In genomic region chr10:7085913-7086589, GRCh38 we compare ENCODE assay signal across 10 cellular contexts.
DNase-seq lines count a peak whose midpoint lies in the region; ATAC-seq and TF ChIP-seq lines count a peak whose summit lies in the region.
"Had no signal": no experiment of that assay in that cellular context is flagged by ENCODE, and none has a peak within 500 bp of the region (broad histone marks: within the 10 kb centered on the region; RNA-seq: fewer than 3 reads in every experiment).

No MANE protein-coding gene starts in this region.

- peak overlapping the region; percentile 33; the same call in 1 of the 2 replicates for H2AFZ ChIP-seq in GM23338

- in situ Hi-C loops in gastrocnemius medialis (cut with MboI; ENCODE audit: low sequenced_read_pairs in 4 of 4): no loop called here

- H3K9me3 ChIP-seq in right cardiac atrium (ENCODE audit: control insufficient read depth, low read length): no peaks in the 10 kb centered on the region
- H3K9me3 ChIP-seq in gastrocnemius medialis: no peaks in the 10 kb centered on the region
- H3K9me3 ChIP-seq in mucosa of descending colon: no peaks in the 10 kb centered on the region

- peak; percentile 80 for DNase-seq in GM23338 (ENCODE audit: low spot score)
- DNase-seq in WTC11 (ENCODE audit: low spot score): peak; percentile 20
- DNase-seq in right cardiac atrium: no peak
- no peak for DNase-seq in gastrocnemius medialis
- no peak for DNase-seq in activated CD8-positive, alpha-beta memory T cell treated with anti-CD3 and anti-CD28 coated beads, Interleukin-2, amount 10 ng/mL, durations not matched to agents 7 days and 5 days
- no peak for DNase-seq in SK-N-DZ (ENCODE audit: low spot score)
- no peak for DNase-seq in effector memory CD8-positive, alpha-beta T cell
- no peak for DNase-seq in mucosa of descending colon
- DNase-seq: DMS53 had no signal

- H3K27me3 ChIP-seq in GM23338 (ENCODE audit: insufficient read depth) (no peaks in the 10 kb centered on the region), right cardiac atrium (ENCODE audit: control insufficient read depth, insufficient read depth) (no peaks in the 10 kb centered on the region), gastrocnemius medialis (no peaks in the 10 kb centered on the region)

- peak overlapping the region; percentile 66 for H3K27ac Mint-ChIP-seq in GM23338
- peak overlapping the region; percentile 42 for H3K27ac Mint-ChIP-seq in WTC11
- no peak overlapping the region for H3K27ac Mint-ChIP-seq in activated CD8-positive, alpha-beta memory T cell treated with anti-CD3 and anti-CD28 coated beads, Interleukin-2, amount 10 ng/mL, durations not matched to agents 7 days and 5 days
- no peak overlapping the region for H3K27ac Mint-ChIP-seq in effector memory CD8-positive, alpha-beta T cell

- intact Hi-C loops in right cardiac atrium (cut with DNase I) (no loop called here), gastrocnemius medialis (cut with DNase I; ENCODE audit: low total_unique reads) (no loop called here), mucosa of descending colon (cut with DNase I, micrococcal nuclease) (no loop called here)

- H3K4me1 Mint-ChIP-seq in GM23338 (peaks cover 40% of the 10 kb centered on the region), WTC11 (peaks cover 49% of the 10 kb centered on the region)
- peaks cover 6% of the 10 kb centered on the region for H3K4me1 Mint-ChIP-seq in activated CD8-positive, alpha-beta memory T cell treated with anti-CD3 and anti-CD28 coated beads, Interleukin-2, amount 10 ng/mL, durations not matched to agents 7 days and 5 days
- H3K4me1 Mint-ChIP-seq in effector memory CD8-positive, alpha-beta T cell (ENCODE audit: low read depth in 2 of 2): peaks cover 6 to 13% of the 10 kb centered on the region in 2 donors

- no peaks in the 10 kb centered on the region for H4K20me1 ChIP-seq in GM23338 (replicated peaks; ENCODE audit: insufficient read depth)

- no peaks in the 10 kb centered on the region for H3K79me2 ChIP-seq in GM23338 (replicated peaks; ENCODE audit: insufficient read depth)

- CTCF ChIA-PET in WTC11 (lab: Charles Lee): interaction anchor here (0.9 to 2.7 kb wide), 18 partner anchors 10 to 684 kb away, joined by 3 to 24 read pairs (median 3); partner anchors contain the start of gene SFMBT2
- CTCF ChIA-PET in activated CD8-positive, alpha-beta memory T cell treated with anti-CD3 and anti-CD28 coated beads, Interleukin-2, amount 10 ng/mL, durations not matched to agents 7 days and 5 days (lab: Charles Lee): interaction anchor here (1.2 to 2.3 kb wide), 4 partner anchors 13 to 324 kb away, joined by 3 to 9 read pairs (median 4); partner anchors contain the start of gene SFMBT2

- 69% methylated on average over 14 of the region's 14 CpGs for WGBS in right cardiac atrium

- TF ChIP-seq CTCF in GM23338 (conservative IDR thresholded peaks at IDR 0.05; ENCODE audit: low read depth in 2 of 2) (peak in 1 of 2 experiments; percentile 26; a peak in 2 of 4 replicates), WTC11 (IDR thresholded peaks at IDR 0.05) (no peak), gastrocnemius medialis (IDR thresholded peaks at IDR 0.05 in 4 of 5, conservative IDR thresholded peaks at IDR 0.05 in 1 of 5) (no peak), mucosa of descending colon (IDR thresholded peaks at IDR 0.05) (no peak)

- no peaks in the 10 kb centered on the region for H3K9me2 ChIP-seq in GM23338 (ENCODE audit: insufficient read depth)

- H3K4me1 ChIP-seq in GM23338 (ENCODE audit: insufficient read depth) (peaks cover 22% of the 10 kb centered on the region), right cardiac atrium (ENCODE audit: control insufficient read depth, insufficient read depth, low read length) (no peaks in the 10 kb centered on the region), gastrocnemius medialis (peaks cover 5 to 12% of the 10 kb centered on the region in 2 donors), mucosa of descending colon (ENCODE audit: low read depth) (no peaks in the 10 kb centered on the region)

- H3K4me3 Mint-ChIP-seq in GM23338 (no peak overlapping the region), WTC11 (no peak overlapping the region)
- no peak overlapping the region for H3K4me3 Mint-ChIP-seq in activated CD8-positive, alpha-beta memory T cell treated with anti-CD3 and anti-CD28 coated beads, Interleukin-2, amount 10 ng/mL, durations not matched to agents 7 days and 5 days
- no peak overlapping the region for H3K4me3 Mint-ChIP-seq in effector memory CD8-positive, alpha-beta T cell

- POLR2A ChIA-PET in WTC11 (lab: Charles Lee): interaction anchor here (0.5 kb wide), 1 partner anchor 305 kb away, joined by 4 read pairs; no protein-coding TSS in a partner anchor

- H3K9me3 Mint-ChIP-seq in GM23338 (no peaks in the 10 kb centered on the region), WTC11 (no peaks in the 10 kb centered on the region)
- no peaks in the 10 kb centered on the region for H3K9me3 Mint-ChIP-seq in activated CD8-positive, alpha-beta memory T cell treated with anti-CD3 and anti-CD28 coated beads, Interleukin-2, amount 10 ng/mL, durations not matched to agents 7 days and 5 days (ENCODE audit: low read depth)
- peaks cover 0 to 1% of the 10 kb centered on the region in 2 donors for H3K9me3 Mint-ChIP-seq in effector memory CD8-positive, alpha-beta T cell

- no peak overlapping the region for H3K4me2 ChIP-seq in GM23338

- H3K4me3 ChIP-seq in GM23338: no peak overlapping the region
- H3K4me3 ChIP-seq in right cardiac atrium (ENCODE audit: low read length): peak overlapping the region; percentile 4
- H3K4me3 ChIP-seq in gastrocnemius medialis: peak overlapping the region in 1 of 4 donors; percentile 7
- no peak overlapping the region for H3K4me3 ChIP-seq in mucosa of descending colon
- H3K4me3 ChIP-seq: skin epidermis had no signal

- ATAC-seq in GM23338: peak; percentile 90
- peak; percentile 86 for ATAC-seq in WTC11
- no peak for ATAC-seq in right cardiac atrium
- peak; percentile 67 to 89 for ATAC-seq in gastrocnemius medialis
- ATAC-seq in activated CD8-positive, alpha-beta memory T cell treated with anti-CD3 and anti-CD28 coated beads, Interleukin-2, amount 10 ng/mL, durations not matched to agents 7 days and 5 days: no peak
- no peak for ATAC-seq in effector memory CD8-positive, alpha-beta T cell (replicated peaks)
- no peak for ATAC-seq in mucosa of descending colon

- H3K27me3 Mint-ChIP-seq in GM23338 (ENCODE audit: insufficient read depth, low read depth, poor library complexity) (no peaks in the 10 kb centered on the region), WTC11 (ENCODE audit: low read depth) (peaks cover 10% of the 10 kb centered on the region)
- H3K27me3 Mint-ChIP-seq in activated CD8-positive, alpha-beta memory T cell treated with anti-CD3 and anti-CD28 coated beads, Interleukin-2, amount 10 ng/mL, durations not matched to agents 7 days and 5 days: peaks cover 43% of the 10 kb centered on the region
- H3K27me3 Mint-ChIP-seq in effector memory CD8-positive, alpha-beta T cell: peaks cover 0 to 6% of the 10 kb centered on the region in 2 donors

- H3F3A ChIP-seq in GM23338 (replicated peaks; ENCODE audit: low read depth): no peaks in the 10 kb centered on the region

- H3K36me3 ChIP-seq in GM23338 (ENCODE audit: insufficient read depth) (no peaks in the 10 kb centered on the region), gastrocnemius medialis (no peaks in the 10 kb centered on the region), mucosa of descending colon (ENCODE audit: low read depth) (no peaks in the 10 kb centered on the region)

- TF ChIP-seq POLR2A in gastrocnemius medialis (IDR thresholded peaks at IDR 0.05): no peak

- H3K27ac ChIP-seq in GM23338 (ENCODE audit: low read depth): no peak overlapping the region
- no peak overlapping the region for H3K27ac ChIP-seq in right cardiac atrium (ENCODE audit: low read length)
- H3K27ac ChIP-seq in gastrocnemius medialis: peak overlapping the region in 2 of 4 donors; percentile 29 to 41
- H3K27ac ChIP-seq: skin epidermis had no signal

- no peaks in the 10 kb centered on the region for H3K36me3 Mint-ChIP-seq in GM23338 (ENCODE audit: low read depth)
- H3K36me3 Mint-ChIP-seq in WTC11: no peaks in the 10 kb centered on the region
- no peaks in the 10 kb centered on the region for H3K36me3 Mint-ChIP-seq in activated CD8-positive, alpha-beta memory T cell treated with anti-CD3 and anti-CD28 coated beads, Interleukin-2, amount 10 ng/mL, durations not matched to agents 7 days and 5 days
- H3K36me3 Mint-ChIP-seq in effector memory CD8-positive, alpha-beta T cell (ENCODE audit: insufficient read depth): no peaks in the 10 kb centered on the region

TF ChIP-seq in GM23338, 12 proteins besides CTCF, POLR2A, EP300 and RAD21 (continues in another document):
- TF ChIP-seq ZNF331 (CRISPR knock-in tag; IDR thresholded peaks at IDR 0.05; ENCODE audit: low read depth): no peak

TF ChIP-seq in WTC11, 78 proteins besides CTCF, POLR2A, EP300 and RAD21 (continues in another document):
- TF ChIP-seq TEAD1 (CRISPR knock-in tag; IDR thresholded peaks at IDR 0.05): no peak
- TF ChIP-seq E2F4 (CRISPR knock-in tag; IDR thresholded peaks at IDR 0.05; ENCODE audit: borderline replicate concordance, low read depth): no peak
- no peak for TF ChIP-seq RELA (CRISPR knock-in tag; IDR thresholded peaks at IDR 0.05; ENCODE audit: borderline replicate concordance)
- TF ChIP-seq GABPB1 (CRISPR knock-in tag; IDR thresholded peaks at IDR 0.05): no peak

Comparison
In these comparisons a context has a peak if more than half of its experiments do, and no peak if none do; other contexts are left out.
1. ATAC-seq: peak in GM23338 (single experiment), WTC11 (single experiment) and gastrocnemius medialis (2 of 2); none in right cardiac atrium (0 of 2), activated CD8-positive, alpha-beta memory T cell treated with anti-CD3 and anti-CD28 coated beads, Interleukin-2, amount 10 ng/mL, durations not matched to agents 7 days and 5 days (single experiment), effector memory CD8-positive, alpha-beta T cell (single experiment) and mucosa of descending colon (single experiment).
2. DNase-seq: peak in GM23338 (single experiment) and WTC11 (single experiment); none in right cardiac atrium (0 of 3), gastrocnemius medialis (0 of 2), activated CD8-positive, alpha-beta memory T cell treated with anti-CD3 and anti-CD28 coated beads, Interleukin-2, amount 10 ng/mL, durations not matched to agents 7 days and 5 days (single experiment), SK-N-DZ (single experiment), effector memory CD8-positive, alpha-beta T cell (0 of 3) and mucosa of descending colon (0 of 3).
3. H3K27ac Mint-ChIP-seq: peak in GM23338 (single experiment) and WTC11 (single experiment); none in activated CD8-positive, alpha-beta memory T cell treated with anti-CD3 and anti-CD28 coated beads, Interleukin-2, amount 10 ng/mL, durations not matched to agents 7 days and 5 days (single experiment) and effector memory CD8-positive, alpha-beta T cell (0 of 2).